In genomic region chr3:179179979-179180758, GRCh38 we compare ENCODE assay signal across 8 cellular contexts.
DNase-seq lines count a peak whose midpoint lies in the region; ATAC-seq lines count a peak whose summit lies in the region.

No MANE protein-coding gene starts in this region.

- peaks cover 2 to 57% (median 47%) of the 10 kb centered on the region in 5 donors for H3K4me1 ChIP-seq in subcutaneous abdominal adipose tissue (ENCODE audit: control insufficient read depth in 5 of 5, insufficient read depth in 5 of 5, low read length in 5 of 5)

- peak; percentile 53 for DNase-seq in NCI-H510A treated with DMSO at 0.1 percent for 48 hours (lab: John Stamatoyannopoulos, UW)
- no peak for DNase-seq in NCI-H510A (lab: John Stamatoyannopoulos, UW)
- peak; percentile 100 for DNase-seq in NCI-H69 (lab: John Stamatoyannopoulos, UW)
- peak; percentile 45 for DNase-seq in fibroblast of peridontal ligament (ENCODE audit: extremely low read depth)

- no peak for ATAC-seq in HG03039 (IDR thresholded peaks at IDR 0.05; ENCODE audit: unreplicated experiment)
- ATAC-seq in GM19023 (IDR thresholded peaks at IDR 0.05; ENCODE audit: unreplicated experiment) = no peak
- ATAC-seq in HG03135 (IDR thresholded peaks at IDR 0.05; ENCODE audit: unreplicated experiment) = no peak

- H3K9me3 ChIP-seq in subcutaneous abdominal adipose tissue (ENCODE audit: control insufficient read depth in 5 of 5, low read length in 5 of 5) = no peaks in the 10 kb centered on the region

- H3K9ac ChIP-seq in subcutaneous abdominal adipose tissue (ENCODE audit: low read length in 5 of 5) = peak overlapping the region in 1 of 5 donors; percentile 32

- H3K27me3 ChIP-seq in subcutaneous abdominal adipose tissue (ENCODE audit: control insufficient read depth in 5 of 5, insufficient read depth in 4 of 5, low read length in 5 of 5) = no peaks in the 10 kb centered on the region

- no peaks in the 10 kb centered on the region for H3K36me3 ChIP-seq in subcutaneous abdominal adipose tissue (ENCODE audit: control insufficient read depth in 5 of 5, insufficient read depth in 5 of 5, low read length in 5 of 5)

- peak overlapping the region; percentile 77 for H3K27ac ChIP-seq in subcutaneous abdominal adipose tissue (ENCODE audit: low read depth, low read length)

- H3K4me3 ChIP-seq in subcutaneous abdominal adipose tissue (ENCODE audit: low read depth in 1 of 5, low read length in 5 of 5) = no peak overlapping the region
